In the genomic region with DNA sequence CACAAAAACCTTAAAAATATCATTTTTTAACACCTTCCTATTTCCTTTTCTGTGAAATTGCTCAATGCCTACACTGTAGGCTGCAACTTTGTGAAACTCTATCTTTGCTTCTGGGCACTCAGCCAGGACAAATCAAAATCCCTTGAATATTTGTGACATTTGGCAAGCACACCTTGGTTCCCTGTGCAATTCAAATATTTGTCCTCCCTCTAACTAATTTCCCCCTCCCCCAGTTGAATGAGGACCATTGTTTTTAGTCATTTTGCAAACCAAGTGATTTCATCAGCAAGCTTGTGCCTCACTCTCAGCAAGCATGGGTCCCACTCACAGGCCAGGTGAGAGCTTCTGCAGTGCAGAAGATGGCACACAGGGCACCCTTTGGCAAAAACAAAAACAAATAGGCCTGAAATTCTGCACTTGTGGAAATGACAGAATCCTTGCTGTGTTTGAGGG, we compare ENCODE assay signal across 1 cellular context.
TF ChIP-seq lines count a peak whose summit lies in the region.

No MANE protein-coding gene starts in this region.

TF ChIP-seq in HepG2, 621 proteins besides CTCF, POLR2A, EP300 and RAD21 (continued from another document and continues in another):
- TF ChIP-seq SRSF4 (IDR thresholded peaks at IDR 0.05; ENCODE audit: low read depth, low read length, poor library complexity, severe bottlenecking) (no peak), ZNF235 (CRISPR knock-in tag; IDR thresholded peaks at IDR 0.05; ENCODE audit: borderline replicate concordance) (no peak), NCOA1 (CRISPR knock-in tag; IDR thresholded peaks at IDR 0.05) (peak; percentile 76; the same call in 1 of the 2 replicates), ZNF879 (CRISPR knock-in tag; IDR thresholded peaks at IDR 0.05) (no peak), GZF1 (CRISPR knock-in tag; IDR thresholded peaks at IDR 0.05) (no peak), SAP130 (CRISPR knock-in tag; IDR thresholded peaks at IDR 0.05; ENCODE audit: low read depth) (peak; percentile 69), ETV5 (CRISPR knock-in tag; IDR thresholded peaks at IDR 0.05; ENCODE audit: borderline replicate concordance) (peak; percentile 82), CREM (IDR thresholded peaks at IDR 0.05) (peak; percentile 76), CREM (CRISPR knock-in tag; IDR thresholded peaks at IDR 0.05) (no peak), NCOR1 (IDR thresholded peaks at IDR 0.05; ENCODE audit: borderline replicate concordance, low read length) (peak; percentile 73; the same call in 1 of the 2 replicates), ISL2 (CRISPR knock-in tag; IDR thresholded peaks at IDR 0.05) (peak; percentile 99), ZNF766 (CRISPR knock-in tag; IDR thresholded peaks at IDR 0.05; ENCODE audit: borderline replicate concordance) (peak; percentile 70; the same call in 1 of the 2 replicates), JUND (CRISPR knock-in tag; IDR thresholded peaks at IDR 0.05) (peak; percentile 63), ZNF615 (CRISPR knock-in tag; IDR thresholded peaks at IDR 0.05; ENCODE audit: borderline replicate concordance) (no peak), ZSCAN29 (CRISPR knock-in tag; conservative IDR thresholded peaks at IDR 0.05) (0 out of 2 replicates have a peak, but pooled peaks have one; percentile 40), KLF12 (CRISPR knock-in tag; IDR thresholded peaks at IDR 0.05; ENCODE audit: borderline replicate concordance) (no peak), NKX3-1 (CRISPR knock-in tag; IDR thresholded peaks at IDR 0.05) (peak; percentile 85), STAG1 (CRISPR knock-in tag; IDR thresholded peaks at IDR 0.05) (peak; percentile 36), SRSF1 (optimal IDR thresholded peaks at IDR 0.05; ENCODE audit: low read depth, low read length) (no peak), MED8 (CRISPR knock-in tag; IDR thresholded peaks at IDR 0.05; ENCODE audit: insufficient replicate concordance) (peak; percentile 78), ZNF891 (CRISPR knock-in tag; IDR thresholded peaks at IDR 0.05) (no peak), CBX2 (IDR thresholded peaks at IDR 0.05; ENCODE audit: low read depth, low read length) (no peak), CBX2 (CRISPR knock-in tag; IDR thresholded peaks at IDR 0.05; ENCODE audit: low read depth) (0 out of 2 replicates have a peak, but pooled peaks have one; percentile 28), NCOA5 (CRISPR knock-in tag; IDR thresholded peaks at IDR 0.05) (no peak), GLI4 (CRISPR knock-in tag; IDR thresholded peaks at IDR 0.05; ENCODE audit: borderline replicate concordance) (no peak), BRD4 (CRISPR knock-in tag; IDR thresholded peaks at IDR 0.05) (0 out of 2 replicates have a peak, but pooled peaks have one; percentile 71)
- TF ChIP-seq, protein P1, sequence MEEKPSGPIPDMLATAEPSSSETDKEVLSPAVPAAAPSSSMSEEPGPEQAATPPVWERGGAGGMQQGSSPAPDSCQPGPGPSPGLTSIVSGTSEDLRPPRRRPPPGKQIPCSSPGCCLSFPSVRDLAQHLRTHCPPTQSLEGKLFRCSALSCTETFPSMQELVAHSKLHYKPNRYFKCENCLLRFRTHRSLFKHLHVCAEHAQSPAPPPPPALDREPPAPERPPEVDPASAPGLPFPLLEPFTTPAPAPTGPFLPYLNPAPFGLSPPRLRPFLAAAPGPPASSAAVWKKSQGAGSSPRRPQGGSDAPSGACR (CRISPR knock-in tag; IDR thresholded peaks at IDR 0.05): peak; percentile 77; the same call in 1 of the 2 replicates
- TF ChIP-seq, protein P2, sequence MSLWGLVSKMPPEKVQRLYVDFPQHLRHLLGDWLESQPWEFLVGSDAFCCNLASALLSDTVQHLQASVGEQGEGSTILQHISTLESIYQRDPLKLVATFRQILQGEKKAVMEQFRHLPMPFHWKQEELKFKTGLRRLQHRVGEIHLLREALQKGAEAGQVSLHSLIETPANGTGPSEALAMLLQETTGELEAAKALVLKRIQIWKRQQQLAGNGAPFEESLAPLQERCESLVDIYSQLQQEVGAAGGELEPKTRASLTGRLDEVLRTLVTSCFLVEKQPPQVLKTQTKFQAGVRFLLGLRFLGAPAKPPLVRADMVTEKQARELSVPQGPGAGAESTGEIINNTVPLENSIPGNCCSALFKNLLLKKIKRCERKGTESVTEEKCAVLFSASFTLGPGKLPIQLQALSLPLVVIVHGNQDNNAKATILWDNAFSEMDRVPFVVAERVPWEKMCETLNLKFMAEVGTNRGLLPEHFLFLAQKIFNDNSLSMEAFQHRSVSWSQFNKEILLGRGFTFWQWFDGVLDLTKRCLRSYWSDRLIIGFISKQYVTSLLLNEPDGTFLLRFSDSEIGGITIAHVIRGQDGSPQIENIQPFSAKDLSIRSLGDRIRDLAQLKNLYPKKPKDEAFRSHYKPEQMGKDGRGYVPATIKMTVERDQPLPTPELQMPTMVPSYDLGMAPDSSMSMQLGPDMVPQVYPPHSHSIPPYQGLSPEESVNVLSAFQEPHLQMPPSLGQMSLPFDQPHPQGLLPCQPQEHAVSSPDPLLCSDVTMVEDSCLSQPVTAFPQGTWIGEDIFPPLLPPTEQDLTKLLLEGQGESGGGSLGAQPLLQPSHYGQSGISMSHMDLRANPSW (CRISPR knock-in tag; IDR thresholded peaks at IDR 0.05; ENCODE audit: borderline replicate concordance): peak; percentile 68; the same call in 1 of the 2 replicates
- TF ChIP-seq, protein P3, sequence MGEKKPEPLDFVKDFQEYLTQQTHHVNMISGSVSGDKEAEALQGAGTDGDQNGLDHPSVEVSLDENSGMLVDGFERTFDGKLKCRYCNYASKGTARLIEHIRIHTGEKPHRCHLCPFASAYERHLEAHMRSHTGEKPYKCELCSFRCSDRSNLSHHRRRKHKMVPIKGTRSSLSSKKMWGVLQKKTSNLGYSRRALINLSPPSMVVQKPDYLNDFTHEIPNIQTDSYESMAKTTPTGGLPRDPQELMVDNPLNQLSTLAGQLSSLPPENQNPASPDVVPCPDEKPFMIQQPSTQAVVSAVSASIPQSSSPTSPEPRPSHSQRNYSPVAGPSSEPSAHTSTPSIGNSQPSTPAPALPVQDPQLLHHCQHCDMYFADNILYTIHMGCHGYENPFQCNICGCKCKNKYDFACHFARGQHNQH (CRISPR knock-in tag; IDR thresholded peaks at IDR 0.05): peak; percentile 78
- TF ChIP-seq, protein P4, sequence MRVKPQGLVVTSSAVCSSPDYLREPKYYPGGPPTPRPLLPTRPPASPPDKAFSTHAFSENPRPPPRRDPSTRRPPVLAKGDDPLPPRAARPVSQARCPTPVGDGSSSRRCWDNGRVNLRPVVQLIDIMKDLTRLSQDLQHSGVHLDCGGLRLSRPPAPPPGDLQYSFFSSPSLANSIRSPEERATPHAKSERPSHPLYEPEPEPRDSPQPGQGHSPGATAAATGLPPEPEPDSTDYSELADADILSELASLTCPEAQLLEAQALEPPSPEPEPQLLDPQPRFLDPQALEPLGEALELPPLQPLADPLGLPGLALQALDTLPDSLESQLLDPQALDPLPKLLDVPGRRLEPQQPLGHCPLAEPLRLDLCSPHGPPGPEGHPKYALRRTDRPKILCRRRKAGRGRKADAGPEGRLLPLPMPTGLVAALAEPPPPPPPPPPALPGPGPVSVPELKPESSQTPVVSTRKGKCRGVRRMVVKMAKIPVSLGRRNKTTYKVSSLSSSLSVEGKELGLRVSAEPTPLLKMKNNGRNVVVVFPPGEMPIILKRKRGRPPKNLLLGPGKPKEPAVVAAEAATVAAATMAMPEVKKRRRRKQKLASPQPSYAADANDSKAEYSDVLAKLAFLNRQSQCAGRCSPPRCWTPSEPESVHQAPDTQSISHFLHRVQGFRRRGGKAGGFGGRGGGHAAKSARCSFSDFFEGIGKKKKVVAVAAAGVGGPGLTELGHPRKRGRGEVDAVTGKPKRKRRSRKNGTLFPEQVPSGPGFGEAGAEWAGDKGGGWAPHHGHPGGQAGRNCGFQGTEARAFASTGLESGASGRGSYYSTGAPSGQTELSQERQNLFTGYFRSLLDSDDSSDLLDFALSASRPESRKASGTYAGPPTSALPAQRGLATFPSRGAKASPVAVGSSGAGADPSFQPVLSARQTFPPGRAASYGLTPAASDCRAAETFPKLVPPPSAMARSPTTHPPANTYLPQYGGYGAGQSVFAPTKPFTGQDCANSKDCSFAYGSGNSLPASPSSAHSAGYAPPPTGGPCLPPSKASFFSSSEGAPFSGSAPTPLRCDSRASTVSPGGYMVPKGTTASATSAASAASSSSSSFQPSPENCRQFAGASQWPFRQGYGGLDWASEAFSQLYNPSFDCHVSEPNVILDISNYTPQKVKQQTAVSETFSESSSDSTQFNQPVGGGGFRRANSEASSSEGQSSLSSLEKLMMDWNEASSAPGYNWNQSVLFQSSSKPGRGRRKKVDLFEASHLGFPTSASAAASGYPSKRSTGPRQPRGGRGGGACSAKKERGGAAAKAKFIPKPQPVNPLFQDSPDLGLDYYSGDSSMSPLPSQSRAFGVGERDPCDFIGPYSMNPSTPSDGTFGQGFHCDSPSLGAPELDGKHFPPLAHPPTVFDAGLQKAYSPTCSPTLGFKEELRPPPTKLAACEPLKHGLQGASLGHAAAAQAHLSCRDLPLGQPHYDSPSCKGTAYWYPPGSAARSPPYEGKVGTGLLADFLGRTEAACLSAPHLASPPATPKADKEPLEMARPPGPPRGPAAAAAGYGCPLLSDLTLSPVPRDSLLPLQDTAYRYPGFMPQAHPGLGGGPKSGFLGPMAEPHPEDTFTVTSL (CRISPR knock-in tag; IDR thresholded peaks at IDR 0.05; ENCODE audit: borderline replicate concordance): peak; percentile 99
- TF ChIP-seq, protein P5, sequence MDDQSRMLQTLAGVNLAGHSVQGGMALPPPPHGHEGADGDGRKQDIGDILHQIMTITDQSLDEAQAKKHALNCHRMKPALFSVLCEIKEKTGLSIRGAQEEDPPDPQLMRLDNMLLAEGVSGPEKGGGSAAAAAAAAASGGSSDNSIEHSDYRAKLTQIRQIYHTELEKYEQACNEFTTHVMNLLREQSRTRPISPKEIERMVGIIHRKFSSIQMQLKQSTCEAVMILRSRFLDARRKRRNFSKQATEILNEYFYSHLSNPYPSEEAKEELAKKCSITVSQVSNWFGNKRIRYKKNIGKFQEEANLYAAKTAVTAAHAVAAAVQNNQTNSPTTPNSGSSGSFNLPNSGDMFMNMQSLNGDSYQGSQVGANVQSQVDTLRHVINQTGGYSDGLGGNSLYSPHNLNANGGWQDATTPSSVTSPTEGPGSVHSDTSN (CRISPR knock-in tag; IDR thresholded peaks at IDR 0.05; ENCODE audit: borderline replicate concordance): no peak
- TF ChIP-seq, protein P6, sequence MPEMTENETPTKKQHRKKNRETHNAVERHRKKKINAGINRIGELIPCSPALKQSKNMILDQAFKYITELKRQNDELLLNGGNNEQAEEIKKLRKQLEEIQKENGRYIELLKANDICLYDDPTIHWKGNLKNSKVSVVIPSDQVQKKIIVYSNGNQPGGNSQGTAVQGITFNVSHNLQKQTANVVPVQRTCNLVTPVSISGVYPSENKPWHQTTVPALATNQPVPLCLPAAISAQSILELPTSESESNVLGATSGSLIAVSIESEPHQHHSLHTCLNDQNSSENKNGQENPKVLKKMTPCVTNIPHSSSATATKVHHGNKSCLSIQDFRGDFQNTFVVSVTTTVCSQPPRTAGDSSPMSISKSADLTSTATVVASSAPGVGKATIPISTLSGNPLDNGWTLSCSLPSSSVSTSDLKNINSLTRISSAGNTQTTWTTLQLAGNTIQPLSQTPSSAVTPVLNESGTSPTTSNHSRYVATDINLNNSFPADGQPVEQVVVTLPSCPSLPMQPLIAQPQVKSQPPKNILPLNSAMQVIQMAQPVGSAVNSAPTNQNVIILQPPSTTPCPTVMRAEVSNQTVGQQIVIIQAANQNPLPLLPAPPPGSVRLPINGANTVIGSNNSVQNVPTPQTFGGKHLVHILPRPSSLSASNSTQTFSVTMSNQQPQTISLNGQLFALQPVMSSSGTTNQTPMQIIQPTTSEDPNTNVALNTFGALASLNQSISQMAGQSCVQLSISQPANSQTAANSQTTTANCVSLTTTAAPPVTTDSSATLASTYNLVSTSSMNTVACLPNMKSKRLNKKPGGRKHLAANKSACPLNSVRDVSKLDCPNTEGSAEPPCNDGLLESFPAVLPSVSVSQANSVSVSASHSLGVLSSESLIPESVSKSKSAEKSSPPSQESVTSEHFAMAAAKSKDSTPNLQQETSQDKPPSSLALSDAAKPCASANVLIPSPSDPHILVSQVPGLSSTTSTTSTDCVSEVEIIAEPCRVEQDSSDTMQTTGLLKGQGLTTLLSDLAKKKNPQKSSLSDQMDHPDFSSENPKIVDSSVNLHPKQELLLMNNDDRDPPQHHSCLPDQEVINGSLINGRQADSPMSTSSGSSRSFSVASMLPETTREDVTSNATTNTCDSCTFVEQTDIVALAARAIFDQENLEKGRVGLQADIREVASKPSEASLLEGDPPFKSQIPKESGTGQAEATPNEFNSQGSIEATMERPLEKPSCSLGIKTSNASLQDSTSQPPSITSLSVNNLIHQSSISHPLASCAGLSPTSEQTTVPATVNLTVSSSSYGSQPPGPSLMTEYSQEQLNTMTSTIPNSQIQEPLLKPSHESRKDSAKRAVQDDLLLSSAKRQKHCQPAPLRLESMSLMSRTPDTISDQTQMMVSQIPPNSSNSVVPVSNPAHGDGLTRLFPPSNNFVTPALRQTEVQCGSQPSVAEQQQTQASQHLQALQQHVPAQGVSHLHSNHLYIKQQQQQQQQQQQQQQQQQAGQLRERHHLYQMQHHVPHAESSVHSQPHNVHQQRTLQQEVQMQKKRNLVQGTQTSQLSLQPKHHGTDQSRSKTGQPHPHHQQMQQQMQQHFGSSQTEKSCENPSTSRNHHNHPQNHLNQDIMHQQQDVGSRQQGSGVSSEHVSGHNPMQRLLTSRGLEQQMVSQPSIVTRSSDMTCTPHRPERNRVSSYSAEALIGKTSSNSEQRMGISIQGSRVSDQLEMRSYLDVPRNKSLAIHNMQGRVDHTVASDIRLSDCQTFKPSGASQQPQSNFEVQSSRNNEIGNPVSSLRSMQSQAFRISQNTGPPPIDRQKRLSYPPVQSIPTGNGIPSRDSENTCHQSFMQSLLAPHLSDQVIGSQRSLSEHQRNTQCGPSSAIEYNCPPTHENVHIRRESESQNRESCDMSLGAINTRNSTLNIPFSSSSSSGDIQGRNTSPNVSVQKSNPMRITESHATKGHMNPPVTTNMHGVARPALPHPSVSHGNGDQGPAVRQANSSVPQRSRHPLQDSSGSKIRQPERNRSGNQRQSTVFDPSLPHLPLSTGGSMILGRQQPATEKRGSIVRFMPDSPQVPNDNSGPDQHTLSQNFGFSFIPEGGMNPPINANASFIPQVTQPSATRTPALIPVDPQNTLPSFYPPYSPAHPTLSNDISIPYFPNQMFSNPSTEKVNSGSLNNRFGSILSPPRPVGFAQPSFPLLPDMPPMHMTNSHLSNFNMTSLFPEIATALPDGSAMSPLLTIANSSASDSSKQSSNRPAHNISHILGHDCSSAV (CRISPR knock-in tag; IDR thresholded peaks at IDR 0.05; ENCODE audit: borderline replicate concordance): no peak
- TF ChIP-seq, protein P7, sequence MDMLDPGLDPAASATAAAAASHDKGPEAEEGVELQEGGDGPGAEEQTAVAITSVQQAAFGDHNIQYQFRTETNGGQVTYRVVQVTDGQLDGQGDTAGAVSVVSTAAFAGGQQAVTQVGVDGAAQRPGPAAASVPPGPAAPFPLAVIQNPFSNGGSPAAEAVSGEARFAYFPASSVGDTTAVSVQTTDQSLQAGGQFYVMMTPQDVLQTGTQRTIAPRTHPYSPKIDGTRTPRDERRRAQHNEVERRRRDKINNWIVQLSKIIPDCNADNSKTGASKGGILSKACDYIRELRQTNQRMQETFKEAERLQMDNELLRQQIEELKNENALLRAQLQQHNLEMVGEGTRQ (IDR thresholded peaks at IDR 0.05; ENCODE audit: low read depth, low read length): no peak
- TF ChIP-seq, protein P7 (CRISPR knock-in tag; IDR thresholded peaks at IDR 0.05; ENCODE audit: borderline replicate concordance): no peak
